ENCODE assay signal across 24 cellular contexts in the genomic region with DNA sequence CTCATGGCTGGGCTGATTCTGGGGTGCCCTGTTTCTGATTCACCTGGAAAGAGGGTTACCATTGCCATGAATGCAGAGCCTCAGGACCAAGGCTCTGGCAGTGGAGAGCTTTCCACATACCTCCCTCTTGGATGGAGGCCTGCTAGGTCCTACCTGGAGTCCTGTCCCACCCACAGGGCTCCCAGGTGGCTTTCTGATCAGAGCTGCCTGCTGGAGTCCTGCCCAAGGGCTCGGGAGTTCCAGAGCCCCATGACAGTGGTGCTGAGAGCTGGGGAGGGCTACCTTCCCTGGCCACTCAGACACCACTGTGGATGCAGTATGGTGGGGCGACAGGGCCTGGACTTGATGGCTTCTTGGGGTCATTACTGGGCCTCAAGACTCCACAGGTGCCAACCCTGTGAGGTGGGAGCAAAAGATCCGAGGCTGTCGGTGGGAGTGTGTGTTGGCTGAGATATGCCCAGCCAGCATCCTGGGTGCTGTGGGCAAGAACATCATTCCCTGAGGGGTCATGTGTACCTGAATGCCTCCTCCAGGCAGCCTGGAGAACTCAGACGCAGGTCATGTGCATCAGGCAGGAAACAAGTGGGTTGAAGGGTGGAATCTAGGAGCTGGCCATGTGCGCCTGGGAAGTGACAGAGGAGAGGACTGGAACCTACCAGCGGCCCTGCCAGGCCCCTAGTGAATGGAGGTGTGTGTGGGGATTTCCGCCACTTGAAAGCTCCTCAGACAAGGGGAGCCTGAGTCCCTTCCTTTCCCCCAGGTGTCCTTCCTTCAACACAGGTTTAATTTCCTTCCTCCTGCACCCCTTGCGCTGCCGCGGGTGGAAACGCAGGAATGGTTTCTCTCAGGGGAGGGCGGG. TPM values are rescaled to one million over a fixed set of nuclear protein-coding genes. Genes with fewer than 3 reads are reported as not detected.
DNase-seq lines count a peak whose midpoint lies in the region; ATAC-seq and TF ChIP-seq lines count a peak whose summit lies in the region.
"Had no signal": no experiment of that assay in that cellular context is flagged by ENCODE, and none has a peak within 500 bp of the region (broad histone marks: within the 10 kb centered on the region; RNA-seq: fewer than 3 reads in every experiment).

No MANE protein-coding gene starts in this region.

- peaks cover 82% of the 10 kb centered on the region for H3K27me3 Mint-ChIP-seq in stimulated activated naive CD8-positive, alpha-beta T cell treated with anti-CD3 and anti-CD28 coated beads, Interleukin-15, amount 100 ng/mL, for 72 hours
- H3K27me3 Mint-ChIP-seq in effector memory CD8-positive, alpha-beta T cell, result peaks cover 61 to 89% of the 10 kb centered on the region in 2 donors
- H3K27me3 Mint-ChIP-seq in naive B cell, result peaks cover 62 to 91% (median 76%) of the 10 kb centered on the region in 3 donors
- peaks cover 64% of the 10 kb centered on the region for H3K27me3 Mint-ChIP-seq in type B pancreatic cell

- H3K4me1 Mint-ChIP-seq in stimulated activated naive CD8-positive, alpha-beta T cell treated with anti-CD3 and anti-CD28 coated beads, Interleukin-15, amount 100 ng/mL, for 72 hours, result peaks cover 56% of the 10 kb centered on the region
- H3K4me1 Mint-ChIP-seq in effector memory CD8-positive, alpha-beta T cell (ENCODE audit: low read depth in 2 of 2), result peaks cover 14 to 25% of the 10 kb centered on the region in 2 donors
- H3K4me1 Mint-ChIP-seq in naive B cell, result peaks cover 35 to 53% (median 37%) of the 10 kb centered on the region in 3 donors
- peaks cover 23% of the 10 kb centered on the region for H3K4me1 Mint-ChIP-seq in type B pancreatic cell (ENCODE audit: unreplicated experiment)

- TF ChIP-seq CTCF in type B pancreatic cell (conservative IDR thresholded peaks at IDR 0.05), result no peak

- H3K9me3 Mint-ChIP-seq in stimulated activated naive CD8-positive, alpha-beta T cell treated with anti-CD3 and anti-CD28 coated beads, Interleukin-15, amount 100 ng/mL, for 72 hours, result no peaks in the 10 kb centered on the region
- no peaks in the 10 kb centered on the region for H3K9me3 Mint-ChIP-seq in effector memory CD8-positive, alpha-beta T cell
- H3K9me3 Mint-ChIP-seq in naive B cell, result no peaks in the 10 kb centered on the region
- H3K9me3 Mint-ChIP-seq in type B pancreatic cell, result no peaks in the 10 kb centered on the region

- DNase-seq in stimulated activated naive CD8-positive, alpha-beta T cell treated with anti-CD3 and anti-CD28 coated beads, Interleukin-15, amount 100 ng/mL, for 72 hours, result peak in 1 of 2 donors; percentile 7
- no peak for DNase-seq in stimulated activated naive CD8-positive, alpha-beta T cell treated with anti-CD3 and anti-CD28 coated beads, Interleukin-15, Interleukin-2, amounts not matched to agents 100 U/mL and 50 U/mL, for 24 hours
- no peak for DNase-seq in effector memory CD8-positive, alpha-beta T cell
- no peak for DNase-seq in naive B cell
- DNase-seq in type B pancreatic cell (ENCODE audit: extremely low spot score, unreplicated experiment), result no peak
- DNase-seq in cortex of kidney (lab: John Stamatoyannopoulos, UW), result no peak
- no peak for DNase-seq in NCI-H2227 treated with DMSO at 0.1 percent for 48 hours (lab: John Stamatoyannopoulos, UW)
- DNase-seq: activated CD4-positive, alpha-beta T cell treated with anti-CD3 and anti-CD28 coated beads for 36 hours; activated naive CD4-positive, alpha-beta T cell treated with anti-CD3 and anti-CD28 coated beads, Interleukin-2, amount 50 U/mL, for 16 hours; central memory CD4-positive, alpha-beta T cell; dorsolateral prefrontal cortex; foreskin keratinocyte; hippocampal formation; kidney glomerular epithelial cell; NCI-H1092 treated with DMSO at 0.1 percent for 48 hours; NCI-H2029; NCI-H446; PC-3; SHP77 treated with DMSO at 0.1 percent for 48 hours had no signal

- no peak for ATAC-seq in stimulated activated naive CD8-positive, alpha-beta T cell treated with anti-CD3 and anti-CD28 coated beads, Interleukin-15, amount 100 ng/mL, for 72 hours
- ATAC-seq in stimulated activated naive CD8-positive, alpha-beta T cell treated with anti-CD3 and anti-CD28 coated beads, Interleukin-15, Interleukin-2, amounts not matched to agents 100 U/mL and 50 U/mL, for 24 hours, result no peak
- no peak for ATAC-seq in effector memory CD8-positive, alpha-beta T cell (replicated peaks)
- no peak for ATAC-seq in naive B cell (ENCODE audit: low read depth in 2 of 2)
- ATAC-seq in GM18520 (IDR thresholded peaks at IDR 0.05; ENCODE audit: unreplicated experiment), result no peak
- ATAC-seq: activated CD4-positive, alpha-beta T cell treated with anti-CD3 and anti-CD28 coated beads for 36 hours; foreskin keratinocyte; PC-3 had no signal

- H3K27ac Mint-ChIP-seq in stimulated activated naive CD8-positive, alpha-beta T cell treated with anti-CD3 and anti-CD28 coated beads, Interleukin-15, amount 100 ng/mL, for 72 hours, result no peak overlapping the region
- no peak overlapping the region for H3K27ac Mint-ChIP-seq in effector memory CD8-positive, alpha-beta T cell
- H3K27ac Mint-ChIP-seq in naive B cell, result no peak overlapping the region
- no peak overlapping the region for H3K27ac Mint-ChIP-seq in type B pancreatic cell
- H3K27ac Mint-ChIP-seq: activated CD4-positive, alpha-beta T cell treated with anti-CD3 and anti-CD28 coated beads for 36 hours had no signal

- peaks cover 2% of the 10 kb centered on the region for H3K36me3 Mint-ChIP-seq in effector memory CD8-positive, alpha-beta T cell (ENCODE audit: insufficient read depth)
- H3K36me3 Mint-ChIP-seq in naive B cell (no peaks in the 10 kb centered on the region), type B pancreatic cell (no peaks in the 10 kb centered on the region)

- H3K4me3 Mint-ChIP-seq in stimulated activated naive CD8-positive, alpha-beta T cell treated with anti-CD3 and anti-CD28 coated beads, Interleukin-15, amount 100 ng/mL, for 72 hours, result peak overlapping the region; percentile 76 to 84
- H3K4me3 Mint-ChIP-seq in effector memory CD8-positive, alpha-beta T cell, result peak overlapping the region; percentile 74 to 77
- H3K4me3 Mint-ChIP-seq in naive B cell (peak overlapping the region in 7 of 8 donors; percentile 44 to 84 (median 80)), type B pancreatic cell (peak overlapping the region; percentile 52)
- H3K4me3 Mint-ChIP-seq: activated CD4-positive, alpha-beta T cell treated with anti-CD3 and anti-CD28 coated beads for 36 hours had no signal

RNA-seq across cellular contexts. Expression of gene WNT3, which starts 2.3 kb away (rescaled TPM):
- polyA plus RNA-seq in naive B cell (ENCODE audit: low read depth in 6 of 6), result under 1 TPM in 4 of 6 donors, not detected in 2; 0.06 to 0.73 (median 0.17) TPM
- total RNA-seq in type B pancreatic cell (ENCODE audit: low replicate concordance), result 14.1 and 47.7 TPM in 2 replicates
- total RNA-seq: ascending aorta had no signal

RNA-seq across cellular contexts. Expression of gene WNT9B, which starts 30.6 kb away (rescaled TPM):
- not detected for polyA plus RNA-seq in naive B cell (ENCODE audit: low read depth in 6 of 6)
- total RNA-seq in type B pancreatic cell (ENCODE audit: low replicate concordance), result 0.89 and 1.2 TPM in 2 replicates
- total RNA-seq: activated CD4-positive, alpha-beta T cell treated with anti-CD3 and anti-CD28 coated beads for 36 hours; activated CD8-positive, alpha-beta memory T cell treated with anti-CD3 and anti-CD28 coated beads for 36 hours; epithelial cell of proximal tubule; foreskin keratinocyte; PC-3; vagina had no signal
- polyA plus RNA-seq: foreskin keratinocyte had no signal
